ENCODE assay signal across 11 cellular contexts in the genomic region with DNA sequence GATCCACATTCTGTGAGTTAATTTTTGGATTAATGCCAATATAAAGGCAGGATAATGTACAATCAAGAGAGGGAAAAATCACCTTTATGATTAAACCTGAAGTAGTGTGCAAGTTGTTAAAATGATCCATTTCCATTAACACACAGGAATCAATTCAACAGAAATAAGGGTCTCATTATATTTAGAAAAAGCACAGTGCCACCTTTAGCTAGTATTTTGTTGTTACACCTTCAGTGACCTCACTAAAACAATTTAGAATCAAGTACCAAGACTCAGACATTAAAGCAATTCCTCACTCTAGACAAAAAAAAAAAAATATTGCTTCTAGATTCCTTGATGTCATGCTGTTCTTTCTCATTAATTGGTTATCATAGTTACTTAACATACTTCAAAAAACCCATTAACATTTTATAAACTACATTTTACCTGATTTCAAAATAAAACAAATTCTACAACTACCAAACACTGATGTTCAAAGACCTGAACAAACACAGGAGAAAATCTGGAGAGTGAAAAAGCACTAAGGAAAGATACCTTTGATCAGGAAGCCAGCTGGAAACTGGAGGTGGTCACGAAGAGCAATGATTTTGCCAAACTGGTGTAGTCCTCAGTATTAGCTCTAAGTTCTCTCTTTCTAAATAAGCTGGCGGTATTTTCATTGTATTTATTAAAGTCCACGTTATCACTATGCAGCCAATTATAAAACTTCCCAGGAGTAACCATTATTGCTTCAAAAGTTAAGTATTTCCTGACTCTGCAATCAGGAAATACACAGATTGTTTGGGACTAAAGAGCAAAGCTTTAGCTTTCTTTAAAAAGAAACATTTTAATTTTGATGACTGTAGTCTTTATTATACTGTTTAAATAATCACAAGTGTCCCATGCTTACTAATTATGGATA.
DNase-seq lines count a peak whose midpoint lies in the region; ATAC-seq and TF ChIP-seq lines count a peak whose summit lies in the region.
"Had no signal": no experiment of that assay in that cellular context is flagged by ENCODE, and none has a peak within 500 bp of the region (broad histone marks: within the 10 kb centered on the region; RNA-seq: fewer than 3 reads in every experiment).

No MANE protein-coding gene starts in this region.

- H3K9ac ChIP-seq in endodermal cell (ENCODE audit: extremely low read depth, low read length, poor library complexity, severe bottlenecking), result no peak overlapping the region

- H3K36me3 Mint-ChIP-seq in endodermal cell (ENCODE audit: low read depth), result no peaks in the 10 kb centered on the region
- H3K36me3 Mint-ChIP-seq: CD4-positive, alpha-beta memory T cell had no signal

- H3K4me3 Mint-ChIP-seq in endodermal cell, result no peak overlapping the region
- H3K4me3 Mint-ChIP-seq in stimulated activated naive CD8-positive, alpha-beta T cell treated with anti-CD3 and anti-CD28 coated beads, Interleukin-15, amount 100 ng/mL, for 72 hours, result peak overlapping the region; percentile 70 to 72

- no peaks in the 10 kb centered on the region for H3K9me3 Mint-ChIP-seq in endodermal cell
- H3K9me3 Mint-ChIP-seq in stimulated activated naive CD8-positive, alpha-beta T cell treated with anti-CD3 and anti-CD28 coated beads, Interleukin-15, amount 100 ng/mL, for 72 hours, result no peaks in the 10 kb centered on the region
- H3K9me3 Mint-ChIP-seq: CD4-positive, alpha-beta memory T cell had no signal

- H3K27ac ChIP-seq in left ventricle myocardium inferior (replicated peaks) (peak overlapping the region; percentile 83), endodermal cell (ENCODE audit: low read depth, low read length) (no peak overlapping the region)
- H3K27ac ChIP-seq: coronary artery, hepatocyte had no signal

- H3K4me3 ChIP-seq in left ventricle myocardium inferior, result peak overlapping the region; percentile 50
- H3K4me3 ChIP-seq in endodermal cell (ENCODE audit: low read length), result no peak overlapping the region
- H3K4me3 ChIP-seq: coronary artery, hepatocyte had no signal

- DNase-seq in left ventricle myocardium inferior (no peak), left ventricle myocardium superior (no peak), OCI-M1 (lab: John Stamatoyannopoulos, UW) (peak; percentile 58), endodermal cell (no peak), iPS-NIHi11 (ENCODE audit: low spot score) (no peak), cerebellum (ENCODE audit: low spot score) (no peak)
- DNase-seq in stimulated activated naive CD8-positive, alpha-beta T cell treated with anti-CD3 and anti-CD28 coated beads, Interleukin-15, amount 100 ng/mL, for 72 hours, result no peak
- DNase-seq: CD4-positive, alpha-beta memory T cell had no signal

- H3K4me1 ChIP-seq in left ventricle myocardium inferior (peaks cover 95% of the 10 kb centered on the region), endodermal cell (ENCODE audit: control insufficient read depth, insufficient read depth, low read length) (no peaks in the 10 kb centered on the region)

- TF ChIP-seq CTCF in left ventricle myocardium inferior (IDR thresholded peaks at IDR 0.05; ENCODE audit: borderline replicate concordance) (no peak), endodermal cell (conservative IDR thresholded peaks at IDR 0.05) (peak; percentile 46)

- 96 to 100% methylated on average over 1 to 3 of the region's 3 CpGs for WGBS in endodermal cell (ENCODE audit: insufficient coverage in 1 of 2, insufficient read length in 1 of 2), 2 experiments

- ATAC-seq in left ventricle myocardium superior, result no peak
- no peak for ATAC-seq in stimulated activated naive CD8-positive, alpha-beta T cell treated with anti-CD3 and anti-CD28 coated beads, Interleukin-15, amount 100 ng/mL, for 72 hours
- ATAC-seq in HG03139 (IDR thresholded peaks at IDR 0.05; ENCODE audit: unreplicated experiment), result no peak

- intact Hi-C loops in left ventricle myocardium inferior (cut with micrococcal nuclease), result no loop called here
- intact Hi-C loops in left ventricle myocardium superior (cut with micrococcal nuclease), result no loop called here

- no peaks in the 10 kb centered on the region for H3K27me3 Mint-ChIP-seq in endodermal cell (ENCODE audit: insufficient read depth)
- no peaks in the 10 kb centered on the region for H3K27me3 Mint-ChIP-seq in stimulated activated naive CD8-positive, alpha-beta T cell treated with anti-CD3 and anti-CD28 coated beads, Interleukin-15, amount 100 ng/mL, for 72 hours

- no peak overlapping the region for H3K27ac Mint-ChIP-seq in endodermal cell
- peak overlapping the region in 1 of 2 donors; percentile 41 for H3K27ac Mint-ChIP-seq in stimulated activated naive CD8-positive, alpha-beta T cell treated with anti-CD3 and anti-CD28 coated beads, Interleukin-15, amount 100 ng/mL, for 72 hours
- H3K27ac Mint-ChIP-seq: CD4-positive, alpha-beta memory T cell had no signal

- H3K4me1 Mint-ChIP-seq in endodermal cell, result no peaks in the 10 kb centered on the region
- peaks cover 37% of the 10 kb centered on the region for H3K4me1 Mint-ChIP-seq in stimulated activated naive CD8-positive, alpha-beta T cell treated with anti-CD3 and anti-CD28 coated beads, Interleukin-15, amount 100 ng/mL, for 72 hours

- H3K36me3 ChIP-seq in left ventricle myocardium inferior (peaks cover 6% of the 10 kb centered on the region), endodermal cell (ENCODE audit: control insufficient read depth, insufficient read depth, low read length) (no peaks in the 10 kb centered on the region)

- no peaks in the 10 kb centered on the region for H3K27me3 ChIP-seq in left ventricle myocardium inferior (ENCODE audit: low read depth)
- H3K27me3 ChIP-seq in endodermal cell (ENCODE audit: control insufficient read depth, insufficient read depth, low read length, poor library complexity, severe bottlenecking), result no peaks in the 10 kb centered on the region
- H3K27me3 ChIP-seq: hepatocyte had no signal

- H3K9me3 ChIP-seq in left ventricle myocardium inferior (replicated peaks) (no peaks in the 10 kb centered on the region), endodermal cell (ENCODE audit: control insufficient read depth, low read length) (no peaks in the 10 kb centered on the region)
